Comparison of ENCODE assay signal across 9 cellular contexts in the genomic region with DNA sequence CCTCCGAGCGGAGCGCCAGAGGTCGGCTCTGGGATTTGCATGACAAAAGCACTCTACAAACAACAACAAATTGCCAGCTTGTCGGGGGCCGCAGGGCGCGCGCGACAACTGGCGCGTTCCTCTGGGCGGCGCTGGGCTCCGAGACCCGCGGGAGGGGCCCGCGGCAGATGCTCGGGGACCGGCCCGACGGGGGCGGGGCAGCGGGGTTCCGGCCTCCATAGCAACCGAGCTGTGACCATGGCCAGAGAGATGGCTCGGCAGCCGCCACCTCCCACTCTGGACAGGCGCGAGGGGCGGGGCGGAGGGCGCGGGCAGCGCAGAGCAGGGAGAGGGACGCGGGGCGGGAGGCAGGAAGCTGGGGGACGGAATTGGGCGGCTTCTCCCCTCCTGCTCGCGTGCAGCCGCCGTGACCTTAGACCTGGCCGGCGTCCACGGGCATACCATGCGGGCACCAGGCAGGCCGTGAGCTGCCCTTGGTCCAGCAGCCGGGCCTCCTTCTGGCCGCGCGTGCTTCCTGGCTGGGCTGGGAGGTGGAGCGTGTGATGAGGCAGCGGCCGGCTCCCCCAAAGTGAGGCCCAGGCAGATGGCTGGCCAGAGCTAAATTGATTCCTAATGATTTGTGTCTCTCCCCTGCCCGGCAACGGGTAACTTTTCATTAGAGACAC.
DNase-seq lines count a peak whose midpoint lies in the region; ATAC-seq and TF ChIP-seq lines count a peak whose summit lies in the region.
"Had no signal": no experiment of that assay in that cellular context is flagged by ENCODE, and none has a peak within 500 bp of the region (broad histone marks: within the 10 kb centered on the region; RNA-seq: fewer than 3 reads in every experiment).

No MANE protein-coding gene starts in this region.

- H3K27ac Mint-ChIP-seq in activated CD4-positive, alpha-beta T cell treated with anti-CD3 and anti-CD28 coated beads, Interleukin-2, amount 10 ng/mL, durations not matched to agents 24 days and 14 days: no peak overlapping the region
- H3K27ac Mint-ChIP-seq: IgD-negative memory B cell had no signal

- H3K27me3 Mint-ChIP-seq in activated CD4-positive, alpha-beta T cell treated with anti-CD3 and anti-CD28 coated beads, Interleukin-2, amount 10 ng/mL, durations not matched to agents 24 days and 14 days: peaks cover 20% of the 10 kb centered on the region

- no peak overlapping the region for H3K4me3 Mint-ChIP-seq in activated CD4-positive, alpha-beta T cell treated with anti-CD3 and anti-CD28 coated beads, Interleukin-2, amount 10 ng/mL, durations not matched to agents 24 days and 14 days

- H3K9me2 ChIP-seq in SK-N-SH: no peaks in the 10 kb centered on the region

- H3K4me1 Mint-ChIP-seq in activated CD4-positive, alpha-beta T cell treated with anti-CD3 and anti-CD28 coated beads, Interleukin-2, amount 10 ng/mL, durations not matched to agents 24 days and 14 days: no peaks in the 10 kb centered on the region

- H3F3A ChIP-seq in SK-N-SH (replicated peaks; ENCODE audit: insufficient read depth): no peaks in the 10 kb centered on the region

- POLR2A ChIA-PET in SK-N-SH (lab: Yijun Ruan, JAX): interaction anchor here (0.8 to 1.4 kb wide), 5 partner anchors 10 to 145 kb away, joined by 3 to 5 read pairs (median 3); no protein-coding TSS in a partner anchor

- H3K4me3 ChIP-seq in HUES48 (ENCODE audit: low read depth, low read length) (peak overlapping the region; percentile 58), SK-N-SH (ENCODE audit: low read depth in 2 of 2, low read length in 1 of 2) (peak overlapping the region; percentile 44 to 60), muscle layer of colon (ENCODE audit: low read depth in 1 of 2, low read length in 2 of 2) (peak overlapping the region; percentile 35 to 41), aorta (ENCODE audit: low read length in 2 of 2) (peak overlapping the region in 1 of 2 donors; percentile 28)

- no peaks in the 10 kb centered on the region for H3K79me2 ChIP-seq in SK-N-SH (ENCODE audit: insufficient read depth)

- DNase-seq in D341Med (ENCODE audit: low spot score): peak; percentile 83
- DNase-seq in SK-N-SH: peak; percentile 97
- DNase-seq in fibroblast of the conjunctiva (ENCODE audit: low read depth): peak; percentile 51
- peak; percentile 83 to 91 for DNase-seq in aorta
- DNase-seq in activated CD4-positive, alpha-beta T cell treated with anti-CD3 and anti-CD28 coated beads, Interleukin-2, amount 10 ng/mL, durations not matched to agents 24 days and 14 days: no peak

- no peaks in the 10 kb centered on the region for H3K36me3 Mint-ChIP-seq in activated CD4-positive, alpha-beta T cell treated with anti-CD3 and anti-CD28 coated beads, Interleukin-2, amount 10 ng/mL, durations not matched to agents 24 days and 14 days (ENCODE audit: low read depth)

- intact Hi-C loops in aorta (cut with DNase I): no loop called here
- intact Hi-C loops in activated CD4-positive, alpha-beta T cell treated with anti-CD3 and anti-CD28 coated beads, Interleukin-2, amount 10 ng/mL, durations not matched to agents 24 days and 14 days (cut with micrococcal nuclease): no loop called here

- WGBS in SK-N-SH (ENCODE audit: low lambda C conversion rate): 4% methylated on average over 13 of the region's 59 CpGs
- WGBS in aorta, 2 donors: 0 to 1% methylated on average over 58 to 59 of the region's 59 CpGs

- H3K27ac ChIP-seq in HUES48 (ENCODE audit: low read depth, low read length) (no peak overlapping the region), SK-N-SH (ENCODE audit: low read depth in 2 of 2, low read length in 1 of 2) (peak overlapping the region in 1 of 2 experiments; percentile 96; a peak in 2 of 4 replicates), muscle layer of colon (ENCODE audit: low read depth, low read length) (no peak overlapping the region), aorta (ENCODE audit: low read depth in 1 of 2, low read length in 2 of 2) (no peak overlapping the region)

- no peak; the same call in 1 of the 2 replicates for TF ChIP-seq RAD21 in SK-N-SH (IDR thresholded peaks at IDR 0.05; ENCODE audit: low read length)

- CTCF ChIA-PET in SK-N-SH (lab: Yijun Ruan, JAX): interaction anchor here (0.7 to 1.8 kb wide), 10 partner anchors 9 to 384 kb away, joined by 3 to 8 read pairs (median 4); no protein-coding TSS in a partner anchor

- H3K9me3 ChIP-seq in HUES48 (ENCODE audit: control insufficient read depth, insufficient read depth, low read length) (peaks cover 4% of the 10 kb centered on the region), SK-N-SH (no peaks in the 10 kb centered on the region), muscle layer of colon (ENCODE audit: low read length) (no peaks in the 10 kb centered on the region), aorta (ENCODE audit: control insufficient read depth, low read length) (peaks cover 2% of the 10 kb centered on the region)

- H2AFZ ChIP-seq in SK-N-SH (ENCODE audit: low read depth): 0 out of 2 replicates have a peak overlapping the region, but pooled peaks have one; percentile 11

- H3K9me3 Mint-ChIP-seq in activated CD4-positive, alpha-beta T cell treated with anti-CD3 and anti-CD28 coated beads, Interleukin-2, amount 10 ng/mL, durations not matched to agents 24 days and 14 days: no peaks in the 10 kb centered on the region
- H3K9me3 Mint-ChIP-seq: IgD-negative memory B cell had no signal

- no peaks in the 10 kb centered on the region for H4K20me1 ChIP-seq in SK-N-SH (ENCODE audit: insufficient read depth)

- TF ChIP-seq CTCF in SK-N-SH (IDR thresholded peaks at IDR 0.05): 0 out of 2 replicates have a peak, but pooled peaks have one; percentile 9

- no peaks in the 10 kb centered on the region for H3K36me3 ChIP-seq in HUES48 (ENCODE audit: control insufficient read depth, insufficient read depth, low read length)
- H3K36me3 ChIP-seq in SK-N-SH (replicated peaks in 1 of 2; ENCODE audit: control insufficient read depth in 1 of 2, insufficient read depth in 2 of 2, low read length in 1 of 2): no peaks in the 10 kb centered on the region
- no peaks in the 10 kb centered on the region for H3K36me3 ChIP-seq in muscle layer of colon (ENCODE audit: insufficient read depth, low read length)
- H3K36me3 ChIP-seq in aorta (ENCODE audit: control insufficient read depth in 1 of 2, insufficient read depth in 2 of 2, low read length in 1 of 2): no peaks in the 10 kb centered on the region

- peak; percentile 86 for ATAC-seq in aorta (ENCODE audit: low FRiP score)
- ATAC-seq in GM19351 (IDR thresholded peaks at IDR 0.05; ENCODE audit: unreplicated experiment): no peak

- H3K27me3 ChIP-seq in HUES48 (ENCODE audit: control insufficient read depth, insufficient read depth, low read length) (peaks cover 56% of the 10 kb centered on the region), SK-N-SH (ENCODE audit: insufficient read depth) (no peaks in the 10 kb centered on the region), muscle layer of colon (ENCODE audit: control insufficient read depth in 1 of 2, insufficient read depth in 2 of 2, low read length in 2 of 2) (no peaks in the 10 kb centered on the region), aorta (ENCODE audit: control insufficient read depth in 1 of 2, insufficient read depth in 2 of 2, low read length in 1 of 2) (no peaks in the 10 kb centered on the region)

- 0 out of 4 replicates have a peak, but pooled peaks of 1 of the 2 experiments have one; percentile 44 for TF ChIP-seq EP300 in SK-N-SH (IDR thresholded peaks at IDR 0.05; ENCODE audit: borderline replicate concordance in 1 of 2, low read depth in 1 of 2, low read length in 1 of 2)

- peak overlapping the region; percentile 88 for H3K4me2 ChIP-seq in SK-N-SH

- H3K4me1 ChIP-seq in HUES48 (ENCODE audit: control insufficient read depth, insufficient read depth, low read length) (peaks cover 12% of the 10 kb centered on the region), SK-N-SH (ENCODE audit: control insufficient read depth in 1 of 2, insufficient read depth in 2 of 2, low read depth in 1 of 2, low read length in 1 of 2) (peaks cover 0 to 59% of the 10 kb centered on the region in 2 experiments; a peak in 1 of 4 replicates), muscle layer of colon (ENCODE audit: insufficient read depth, low read length) (no peaks in the 10 kb centered on the region), aorta (ENCODE audit: control insufficient read depth in 1 of 2, insufficient read depth in 2 of 2, low read length in 2 of 2) (no peaks in the 10 kb centered on the region)

- peak overlapping the region; percentile 33; the same call in 1 of the 2 replicates for H3K9ac ChIP-seq in HUES48 (ENCODE audit: low read depth, low read length)
- no peak overlapping the region for H3K9ac ChIP-seq in SK-N-SH
- no peak overlapping the region for H3K9ac ChIP-seq in muscle layer of colon (ENCODE audit: low read length)

TF ChIP-seq in SK-N-SH, 30 proteins besides CTCF, POLR2A, EP300 and RAD21 (continues in another document):
- TF ChIP-seq GATA2 (CRISPR knock-in tag; IDR thresholded peaks at IDR 0.05): peak; percentile 32; the same call in 1 of the 2 replicates
- TF ChIP-seq RFX5 (IDR thresholded peaks at IDR 0.05; ENCODE audit: low read length): peak; percentile 7; the same call in 1 of the 2 replicates
- TF ChIP-seq FOXJ3 (CRISPR knock-in tag; IDR thresholded peaks at IDR 0.05): no peak
- peak; percentile 64 for TF ChIP-seq CHD2 (IDR thresholded peaks at IDR 0.05; ENCODE audit: low read length, partially characterized antibody)
- TF ChIP-seq, protein P1, sequence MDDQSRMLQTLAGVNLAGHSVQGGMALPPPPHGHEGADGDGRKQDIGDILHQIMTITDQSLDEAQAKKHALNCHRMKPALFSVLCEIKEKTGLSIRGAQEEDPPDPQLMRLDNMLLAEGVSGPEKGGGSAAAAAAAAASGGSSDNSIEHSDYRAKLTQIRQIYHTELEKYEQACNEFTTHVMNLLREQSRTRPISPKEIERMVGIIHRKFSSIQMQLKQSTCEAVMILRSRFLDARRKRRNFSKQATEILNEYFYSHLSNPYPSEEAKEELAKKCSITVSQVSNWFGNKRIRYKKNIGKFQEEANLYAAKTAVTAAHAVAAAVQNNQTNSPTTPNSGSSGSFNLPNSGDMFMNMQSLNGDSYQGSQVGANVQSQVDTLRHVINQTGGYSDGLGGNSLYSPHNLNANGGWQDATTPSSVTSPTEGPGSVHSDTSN (IDR thresholded peaks at IDR 0.05): no peak
- TF ChIP-seq, protein P2, sequence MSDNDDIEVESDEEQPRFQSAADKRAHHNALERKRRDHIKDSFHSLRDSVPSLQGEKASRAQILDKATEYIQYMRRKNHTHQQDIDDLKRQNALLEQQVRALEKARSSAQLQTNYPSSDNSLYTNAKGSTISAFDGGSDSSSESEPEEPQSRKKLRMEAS (IDR thresholded peaks at IDR 0.05; ENCODE audit: low read depth): 0 out of 2 replicates have a peak, but pooled peaks have one; percentile 14
- TF ChIP-seq MEF2A (IDR thresholded peaks at IDR 0.05; ENCODE audit: borderline replicate concordance, low read depth): no peak
- TF ChIP-seq MXI1 (IDR thresholded peaks at IDR 0.05; ENCODE audit: low read depth, low read length): peak; percentile 78
